ENCODE assay signal across 1 cellular context in the genomic region with DNA sequence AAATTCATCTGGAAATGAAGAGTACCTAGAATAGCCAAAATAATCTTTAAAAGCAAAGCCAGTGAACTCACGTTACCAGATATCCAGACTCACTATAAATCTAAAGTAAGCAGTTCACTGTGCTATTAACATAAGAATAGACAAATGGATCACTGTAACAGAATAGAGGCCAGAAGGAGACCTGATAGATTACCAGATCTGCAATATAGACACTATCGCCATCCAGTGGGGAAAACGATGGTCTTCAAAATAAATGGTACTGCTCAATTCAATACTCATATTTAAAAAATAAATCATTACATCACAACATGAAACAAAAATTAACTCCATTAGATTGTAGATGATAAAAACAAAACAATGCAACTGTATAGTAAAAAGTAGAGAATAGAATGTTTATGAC.
TF ChIP-seq lines count a peak whose summit lies in the region.

No MANE protein-coding gene starts in this region.

TF ChIP-seq in H1, 55 proteins besides CTCF, POLR2A, EP300 and RAD21 (continued from another document):
- no peak for TF ChIP-seq KDM1A (IDR thresholded peaks at IDR 0.05; ENCODE audit: borderline replicate concordance, low read length)
TF ChIP-seq in H1: peak in this region for 0.
